ENCODE assay signal across 1 cellular context in the genomic region with DNA sequence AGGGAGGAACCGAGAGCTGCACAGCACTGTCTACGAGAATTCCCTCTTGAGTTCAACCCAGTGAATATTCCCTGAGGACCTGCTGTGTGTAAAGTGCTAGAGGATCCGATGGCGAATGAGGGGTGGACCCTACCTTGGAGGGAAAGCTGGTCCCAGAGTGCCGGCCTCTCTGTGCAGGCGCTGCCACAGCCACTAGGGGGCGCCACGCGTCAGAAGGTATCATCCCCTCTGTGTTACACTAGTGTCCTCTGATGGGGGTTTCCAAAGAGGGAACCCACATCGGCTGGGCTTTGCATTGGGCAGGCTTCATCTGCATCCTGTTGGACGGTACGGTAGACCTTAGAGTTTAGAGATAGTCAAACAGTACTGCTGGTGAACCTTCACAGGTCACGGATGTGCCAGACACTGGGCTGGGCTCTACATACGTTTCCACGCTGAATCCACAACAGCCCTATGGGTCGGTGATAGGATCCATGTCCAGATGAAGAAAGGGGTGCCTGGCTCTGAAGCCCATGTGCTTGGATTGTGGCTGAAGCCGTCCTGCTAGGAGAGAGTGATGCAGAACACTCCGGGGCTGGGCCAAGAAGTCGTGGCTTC.
TF ChIP-seq lines count a peak whose summit lies in the region.

No MANE protein-coding gene starts in this region.

TF ChIP-seq in GM12878, 131 proteins besides CTCF, POLR2A, EP300 and RAD21 (continued from another document):
- TF ChIP-seq, protein P1, sequence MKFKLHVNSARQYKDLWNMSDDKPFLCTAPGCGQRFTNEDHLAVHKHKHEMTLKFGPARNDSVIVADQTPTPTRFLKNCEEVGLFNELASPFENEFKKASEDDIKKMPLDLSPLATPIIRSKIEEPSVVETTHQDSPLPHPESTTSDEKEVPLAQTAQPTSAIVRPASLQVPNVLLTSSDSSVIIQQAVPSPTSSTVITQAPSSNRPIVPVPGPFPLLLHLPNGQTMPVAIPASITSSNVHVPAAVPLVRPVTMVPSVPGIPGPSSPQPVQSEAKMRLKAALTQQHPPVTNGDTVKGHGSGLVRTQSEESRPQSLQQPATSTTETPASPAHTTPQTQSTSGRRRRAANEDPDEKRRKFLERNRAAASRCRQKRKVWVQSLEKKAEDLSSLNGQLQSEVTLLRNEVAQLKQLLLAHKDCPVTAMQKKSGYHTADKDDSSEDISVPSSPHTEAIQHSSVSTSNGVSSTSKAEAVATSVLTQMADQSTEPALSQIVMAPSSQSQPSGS (IDR thresholded peaks at IDR 0.05; ENCODE audit: low read length) = no peak
- TF ChIP-seq YY1 (IDR thresholded peaks at IDR 0.05; ENCODE audit: low read depth, low read length) (0 out of 2 replicates have a peak, but pooled peaks have one; percentile 20), SP1 (IDR thresholded peaks at IDR 0.05; ENCODE audit: low read depth, low read length) (no peak), SMAD1 (IDR thresholded peaks at IDR 0.05; ENCODE audit: low read depth, partially characterized antibody) (no peak), NR2F1 (conservative IDR thresholded peaks at IDR 0.05) (no peak), TCF3 (IDR thresholded peaks at IDR 0.05; ENCODE audit: borderline replicate concordance, insufficient read depth, low read depth, low read length) (no peak), RELB (IDR thresholded peaks at IDR 0.05; ENCODE audit: low read depth) (peak; percentile 31; the same call in 1 of the 2 replicates)
TF ChIP-seq in GM12878: peak in this region for 3.
